Comparison of ENCODE assay signal across 27 cellular contexts in genomic region chr13:78334059-78334458, GRCh38.
"Had no signal": no experiment of that assay in that cellular context is flagged by ENCODE, and none has a peak within 500 bp of the region (broad histone marks: within the 10 kb centered on the region; RNA-seq: fewer than 3 reads in every experiment).

No MANE protein-coding gene starts in this region.

- H3K27ac Mint-ChIP-seq: dendritic cell treated with granulocyte-macrophage colony-stimulating factor and Interleukin-4, amounts not matched to agents 40 ng/mL and 50 ng/mL, for 4 days; memory B cell; naive thymus-derived CD8-positive, alpha-beta T cell; progenitor cell of endocrine pancreas; stimulated activated naive CD8-positive, alpha-beta T cell treated with anti-CD3 and anti-CD28 coated beads, Interleukin-15, amount 100 ng/mL, for 72 hours; type B pancreatic cell had no signal

- H3K9me3 Mint-ChIP-seq: dendritic cell treated with granulocyte-macrophage colony-stimulating factor and Interleukin-4, amounts not matched to agents 40 ng/mL and 50 ng/mL, for 4 days; memory B cell; stimulated activated naive CD8-positive, alpha-beta T cell treated with anti-CD3 and anti-CD28 coated beads, Interleukin-15, amount 100 ng/mL, for 72 hours; type B pancreatic cell had no signal

- H3K4me3 Mint-ChIP-seq: dendritic cell treated with granulocyte-macrophage colony-stimulating factor and Interleukin-4, amounts not matched to agents 40 ng/mL and 50 ng/mL, for 4 days; memory B cell; naive thymus-derived CD8-positive, alpha-beta T cell; stimulated activated naive CD8-positive, alpha-beta T cell treated with anti-CD3 and anti-CD28 coated beads, Interleukin-15, amount 100 ng/mL, for 72 hours; type B pancreatic cell had no signal

- H3K27me3 Mint-ChIP-seq: dendritic cell treated with granulocyte-macrophage colony-stimulating factor and Interleukin-4, amounts not matched to agents 40 ng/mL and 50 ng/mL, for 4 days; stimulated activated naive CD8-positive, alpha-beta T cell treated with anti-CD3 and anti-CD28 coated beads, Interleukin-15, amount 100 ng/mL, for 72 hours had no signal

- H3K27me3 ChIP-seq: colonic mucosa, esophagus muscularis mucosa, foreskin keratinocyte, heart right ventricle, neutrophil, suprapubic skin, thyroid gland had no signal

- H3K9me3 ChIP-seq: colonic mucosa, esophagus muscularis mucosa, heart right ventricle, neutrophil, suprapubic skin, thyroid gland had no signal

- H2AFZ ChIP-seq: parathyroid adenoma had no signal

- H3K4me3 ChIP-seq: colonic mucosa, esophagus muscularis mucosa, heart right ventricle, lung, smooth muscle cell, suprapubic skin, thyroid gland had no signal

- ATAC-seq: foreskin keratinocyte; heart right ventricle; left lobe of liver; naive thymus-derived CD8-positive, alpha-beta T cell; sciatic nerve; stimulated activated naive CD8-positive, alpha-beta T cell treated with anti-CD3 and anti-CD28 coated beads, Interleukin-15, amount 100 ng/mL, for 72 hours had no signal

- H3K9ac ChIP-seq: parathyroid adenoma had no signal

- H3K4me2 ChIP-seq: smooth muscle cell had no signal

- DNase-seq: colonic mucosa; effector CD8-positive, alpha-beta T cell; foreskin keratinocyte; glutamatergic neuron; heart right ventricle; hippocampal formation; kidney; naive thymus-derived CD8-positive, alpha-beta T cell; stimulated activated CD4-positive, alpha-beta T cell treated with anti-CD3 and anti-CD28 coated beads, Interleukin-12 subunit alpha, Interleukin-12 subunit beta, amount 100 ng/mL, for 4 hours; stimulated activated CD4-positive, alpha-beta T cell treated with anti-CD3 and anti-CD28 coated beads, Interleukin-1b, Interleukin-23, amount 100 ng/mL, for 48 hours; stimulated activated CD4-positive, alpha-beta T cell treated with anti-CD3 and anti-CD28 coated beads, Interleukin-4, amount 100 ng/mL, for 1 hour; stimulated activated CD8-positive, alpha-beta memory T cell treated with anti-CD3 and anti-CD28 coated beads, Interleukin-4, amount 100 ng/mL, for 48 hours; stimulated activated naive CD4-positive, alpha-beta T cell; stimulated activated naive CD8-positive, alpha-beta T cell treated with anti-CD3 and anti-CD28 coated beads, Interleukin-15, amount 100 ng/mL, for 72 hours; thyroid gland had no signal

- H3K4me1 Mint-ChIP-seq: memory B cell; naive thymus-derived CD8-positive, alpha-beta T cell; stimulated activated naive CD8-positive, alpha-beta T cell treated with anti-CD3 and anti-CD28 coated beads, Interleukin-15, amount 100 ng/mL, for 72 hours had no signal

- H3K36me3 Mint-ChIP-seq: memory B cell; naive thymus-derived CD8-positive, alpha-beta T cell; type B pancreatic cell had no signal

- H3K79me2 ChIP-seq: parathyroid adenoma had no signal

- H3K36me3 ChIP-seq: colonic mucosa, esophagus muscularis mucosa, heart right ventricle, neutrophil, suprapubic skin, thyroid gland had no signal

- H3K4me1 ChIP-seq: colonic mucosa, esophagus muscularis mucosa, foreskin keratinocyte, heart right ventricle, parathyroid adenoma, suprapubic skin, thyroid gland had no signal

- H3K27ac ChIP-seq: colonic mucosa, esophagus muscularis mucosa, foreskin keratinocyte, heart right ventricle, neutrophil, parathyroid adenoma, suprapubic skin, thyroid gland had no signal
